In the genomic region with DNA sequence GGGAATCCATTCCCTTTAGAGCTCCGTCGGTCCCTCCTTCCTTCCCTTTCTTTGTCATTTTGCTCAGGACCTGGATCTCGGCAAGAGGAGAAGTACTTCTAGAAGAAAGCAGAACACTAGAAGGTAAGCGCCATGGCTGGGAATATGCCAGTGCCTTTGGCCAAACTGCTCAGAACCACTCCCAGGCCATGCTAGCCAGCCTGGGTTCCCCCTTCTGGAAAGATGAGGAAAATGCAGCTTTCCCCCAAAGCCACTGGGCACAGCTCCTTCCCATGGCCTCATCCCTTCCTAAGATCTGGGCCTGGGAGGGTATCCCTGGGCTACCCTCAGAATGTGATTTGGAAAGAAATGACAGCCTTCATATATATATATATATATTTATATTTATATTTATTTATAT, we compare ENCODE assay signal across 8 cellular contexts. TPM values are rescaled to one million over a fixed set of nuclear protein-coding genes. Genes with fewer than 3 reads are reported as not detected.
DNase-seq lines count a peak whose midpoint lies in the region; ATAC-seq and TF ChIP-seq lines count a peak whose summit lies in the region.

No MANE protein-coding gene starts in this region.

- no peak overlapping the region for H3K27ac ChIP-seq in coronary artery

- no peak overlapping the region for H3K4me3 ChIP-seq in NB4 (ENCODE audit: low read depth, low read length)
- no peak overlapping the region for H3K4me3 ChIP-seq in coronary artery

- no peak for TF ChIP-seq POLR2A in NB4 (IDR thresholded peaks at IDR 0.05; ENCODE audit: extremely low read depth, insufficient read length)

- CTCF ChIA-PET in GM10248 (lab: Yijun Ruan, JAX) = interaction anchor here (1.0 to 2.9 kb wide), 9 partner anchors 11 to 145 kb away, joined by 3 to 12 read pairs (median 7); no protein-coding TSS in a partner anchor

- H3K27me3 Mint-ChIP-seq in stimulated activated naive CD8-positive, alpha-beta T cell treated with anti-CD3 and anti-CD28 coated beads, Interleukin-15, amount 100 ng/mL, for 72 hours = peaks cover 72% of the 10 kb centered on the region

- no peak for ATAC-seq in stimulated activated naive CD8-positive, alpha-beta T cell treated with anti-CD3 and anti-CD28 coated beads, Interleukin-15, amount 100 ng/mL, for 72 hours

- TF ChIP-seq CTCF in GM10248 (IDR thresholded peaks at IDR 0.05; ENCODE audit: control extremely low read depth, extremely low read depth, low read depth, missing control alignments) (peak; percentile 30), NB4 (IDR thresholded peaks at IDR 0.05; ENCODE audit: low read depth, low read length) (peak; percentile 72), coronary artery (IDR thresholded peaks at IDR 0.05) (peak; percentile 13)

- POLR2A ChIA-PET in GM10248 (lab: Yijun Ruan, JAX) = interaction anchor here (0.7 kb wide), 1 partner anchor 214 kb away, joined by 3 read pairs; no protein-coding TSS in a partner anchor

- H3K4me3 Mint-ChIP-seq in stimulated activated naive CD8-positive, alpha-beta T cell treated with anti-CD3 and anti-CD28 coated beads, Interleukin-15, amount 100 ng/mL, for 72 hours = no peak overlapping the region

- no peak overlapping the region for H3K27ac Mint-ChIP-seq in stimulated activated naive CD8-positive, alpha-beta T cell treated with anti-CD3 and anti-CD28 coated beads, Interleukin-15, amount 100 ng/mL, for 72 hours

- no peak for DNase-seq in GM10248 (ENCODE audit: extremely low spot score)
- peak; percentile 59 for DNase-seq in NB4 (ENCODE audit: low read depth)
- no peak for DNase-seq in coronary artery (ENCODE audit: low spot score)
- DNase-seq in myocyte (ENCODE audit: low read depth) = peak; percentile 81
- no peak for DNase-seq in stimulated activated naive CD8-positive, alpha-beta T cell treated with anti-CD3 and anti-CD28 coated beads, Interleukin-15, amount 100 ng/mL, for 72 hours
- no peak for DNase-seq in putamen (ENCODE audit: low spot score)
- DNase-seq in NOMO-1 (lab: John Stamatoyannopoulos, UW; ENCODE audit: unreplicated experiment in 2 of 2) = no peak
- DNase-seq in activated T-cell treated with anti-CD3 and anti-CD28 coated beads for 4 hours = no peak

- no peaks in the 10 kb centered on the region for H3K9me3 Mint-ChIP-seq in stimulated activated naive CD8-positive, alpha-beta T cell treated with anti-CD3 and anti-CD28 coated beads, Interleukin-15, amount 100 ng/mL, for 72 hours

- peaks cover 3% of the 10 kb centered on the region for H3K4me1 Mint-ChIP-seq in stimulated activated naive CD8-positive, alpha-beta T cell treated with anti-CD3 and anti-CD28 coated beads, Interleukin-15, amount 100 ng/mL, for 72 hours

RNA-seq across cellular contexts. Expression of a gene that starts 6.3 kb away (rescaled TPM):
- 3.9 and 5.3 TPM in 2 replicates for total RNA-seq in myocyte
- polyA plus RNA-seq in myocyte (2012) = 4.1 TPM

RNA-seq across cellular contexts. Expression of a gene that starts 19.0 kb away (rescaled TPM):
- 120 and 144 TPM in 2 replicates for total RNA-seq in myocyte
- 124 TPM for polyA plus RNA-seq in myocyte (2012)

Comparison
In these comparisons a context has a peak if more than half of its experiments do, and no peak if none do; other contexts are left out.
1. DNase-seq: peak in NB4 (single experiment) and myocyte (single experiment); none in GM10248 (single experiment), coronary artery (single experiment), stimulated activated naive CD8-positive, alpha-beta T cell treated with anti-CD3 and anti-CD28 coated beads, Interleukin-15, amount 100 ng/mL, for 72 hours (0 of 2), putamen (single experiment), NOMO-1 (0 of 2) and activated T-cell treated with anti-CD3 and anti-CD28 coated beads for 4 hours (single experiment).
2. CTCF ChIP-seq: peak in every context shown above with its lines; median percentile 72 in NB4; 30 in GM10248; 13 in coronary artery.